In the genomic region with DNA sequence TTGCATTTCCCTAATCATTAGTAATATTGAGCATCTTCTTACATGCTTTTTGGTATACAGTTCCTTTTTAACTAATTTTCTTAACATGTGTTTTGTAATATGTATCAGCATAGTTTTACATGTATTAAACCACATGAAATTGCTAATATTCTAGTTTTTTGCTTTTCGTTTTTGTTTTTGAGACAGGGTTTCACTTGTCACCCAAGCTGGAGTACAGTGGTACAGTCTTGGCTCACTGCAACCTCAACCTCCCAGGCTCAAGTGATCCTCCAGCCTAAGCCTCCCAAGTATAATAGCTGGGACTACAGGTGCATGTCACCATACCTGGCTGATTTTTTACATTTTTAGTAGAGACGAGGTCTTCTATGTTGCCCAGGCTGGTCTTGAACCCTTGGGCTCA, we compare ENCODE assay signal across 1 cellular context.
TF ChIP-seq lines count a peak whose summit lies in the region.

No MANE protein-coding gene starts in this region.

TF ChIP-seq in GM23338, 12 proteins besides CTCF, POLR2A, EP300 and RAD21:
- TF ChIP-seq, protein P1, sequence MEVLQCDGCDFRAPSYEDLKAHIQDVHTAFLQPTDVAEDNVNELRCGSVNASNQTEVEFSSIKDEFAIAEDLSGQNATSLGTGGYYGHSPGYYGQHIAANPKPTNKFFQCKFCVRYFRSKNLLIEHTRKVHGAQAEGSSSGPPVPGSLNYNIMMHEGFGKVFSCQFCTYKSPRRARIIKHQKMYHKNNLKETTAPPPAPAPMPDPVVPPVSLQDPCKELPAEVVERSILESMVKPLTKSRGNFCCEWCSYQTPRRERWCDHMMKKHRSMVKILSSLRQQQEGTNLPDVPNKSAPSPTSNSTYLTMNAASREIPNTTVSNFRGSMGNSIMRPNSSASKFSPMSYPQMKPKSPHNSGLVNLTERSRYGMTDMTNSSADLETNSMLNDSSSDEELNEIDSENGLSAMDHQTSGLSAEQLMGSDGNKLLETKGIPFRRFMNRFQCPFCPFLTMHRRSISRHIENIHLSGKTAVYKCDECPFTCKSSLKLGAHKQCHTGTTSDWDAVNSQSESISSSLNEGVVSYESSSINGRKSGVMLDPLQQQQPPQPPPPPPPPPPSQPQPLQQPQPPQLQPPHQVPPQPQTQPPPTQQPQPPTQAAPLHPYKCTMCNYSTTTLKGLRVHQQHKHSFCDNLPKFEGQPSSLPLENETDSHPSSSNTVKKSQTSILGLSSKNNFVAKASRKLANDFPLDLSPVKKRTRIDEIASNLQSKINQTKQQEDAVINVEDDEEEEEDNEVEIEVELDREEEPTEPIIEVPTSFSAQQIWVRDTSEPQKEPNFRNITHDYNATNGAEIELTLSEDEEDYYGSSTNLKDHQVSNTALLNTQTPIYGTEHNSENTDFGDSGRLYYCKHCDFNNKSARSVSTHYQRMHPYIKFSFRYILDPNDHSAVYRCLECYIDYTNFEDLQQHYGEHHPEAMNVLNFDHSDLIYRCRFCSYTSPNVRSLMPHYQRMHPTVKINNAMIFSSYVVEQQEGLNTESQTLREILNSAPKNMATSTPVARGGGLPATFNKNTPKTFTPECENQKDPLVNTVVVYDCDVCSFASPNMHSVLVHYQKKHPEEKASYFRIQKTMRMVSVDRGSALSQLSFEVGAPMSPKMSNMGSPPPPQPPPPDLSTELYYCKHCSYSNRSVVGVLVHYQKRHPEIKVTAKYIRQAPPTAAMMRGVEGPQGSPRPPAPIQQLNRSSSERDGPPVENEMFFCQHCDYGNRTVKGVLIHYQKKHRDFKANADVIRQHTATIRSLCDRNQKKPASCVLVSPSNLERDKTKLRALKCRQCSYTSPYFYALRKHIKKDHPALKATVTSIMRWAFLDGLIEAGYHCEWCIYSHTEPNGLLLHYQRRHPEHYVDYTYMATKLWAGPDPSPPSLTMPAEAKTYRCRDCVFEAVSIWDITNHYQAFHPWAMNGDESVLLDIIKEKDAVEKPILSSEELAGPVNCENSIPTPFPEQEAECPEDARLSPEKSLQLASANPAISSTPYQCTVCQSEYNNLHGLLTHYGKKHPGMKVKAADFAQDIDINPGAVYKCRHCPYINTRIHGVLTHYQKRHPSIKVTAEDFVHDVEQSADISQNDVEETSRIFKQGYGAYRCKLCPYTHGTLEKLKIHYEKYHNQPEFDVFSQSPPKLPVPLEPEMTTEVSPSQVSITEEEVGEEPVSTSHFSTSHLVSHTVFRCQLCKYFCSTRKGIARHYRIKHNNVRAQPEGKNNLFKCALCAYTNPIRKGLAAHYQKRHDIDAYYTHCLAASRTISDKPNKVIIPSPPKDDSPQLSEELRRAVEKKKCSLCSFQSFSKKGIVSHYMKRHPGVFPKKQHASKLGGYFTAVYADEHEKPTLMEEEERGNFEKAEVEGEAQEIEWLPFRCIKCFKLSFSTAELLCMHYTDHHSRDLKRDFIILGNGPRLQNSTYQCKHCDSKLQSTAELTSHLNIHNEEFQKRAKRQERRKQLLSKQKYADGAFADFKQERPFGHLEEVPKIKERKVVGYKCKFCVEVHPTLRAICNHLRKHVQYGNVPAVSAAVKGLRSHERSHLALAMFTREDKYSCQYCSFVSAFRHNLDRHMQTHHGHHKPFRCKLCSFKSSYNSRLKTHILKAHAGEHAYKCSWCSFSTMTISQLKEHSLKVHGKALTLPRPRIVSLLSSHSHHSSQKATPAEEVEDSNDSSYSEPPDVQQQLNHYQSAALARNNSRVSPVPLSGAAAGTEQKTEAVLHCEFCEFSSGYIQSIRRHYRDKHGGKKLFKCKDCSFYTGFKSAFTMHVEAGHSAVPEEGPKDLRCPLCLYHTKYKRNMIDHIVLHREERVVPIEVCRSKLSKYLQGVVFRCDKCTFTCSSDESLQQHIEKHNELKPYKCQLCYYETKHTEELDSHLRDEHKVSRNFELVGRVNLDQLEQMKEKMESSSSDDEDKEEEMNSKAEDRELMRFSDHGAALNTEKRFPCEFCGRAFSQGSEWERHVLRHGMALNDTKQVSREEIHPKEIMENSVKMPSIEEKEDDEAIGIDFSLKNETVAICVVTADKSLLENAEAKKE (CRISPR knock-in tag; IDR thresholded peaks at IDR 0.05), result no peak
- TF ChIP-seq, protein P2, sequence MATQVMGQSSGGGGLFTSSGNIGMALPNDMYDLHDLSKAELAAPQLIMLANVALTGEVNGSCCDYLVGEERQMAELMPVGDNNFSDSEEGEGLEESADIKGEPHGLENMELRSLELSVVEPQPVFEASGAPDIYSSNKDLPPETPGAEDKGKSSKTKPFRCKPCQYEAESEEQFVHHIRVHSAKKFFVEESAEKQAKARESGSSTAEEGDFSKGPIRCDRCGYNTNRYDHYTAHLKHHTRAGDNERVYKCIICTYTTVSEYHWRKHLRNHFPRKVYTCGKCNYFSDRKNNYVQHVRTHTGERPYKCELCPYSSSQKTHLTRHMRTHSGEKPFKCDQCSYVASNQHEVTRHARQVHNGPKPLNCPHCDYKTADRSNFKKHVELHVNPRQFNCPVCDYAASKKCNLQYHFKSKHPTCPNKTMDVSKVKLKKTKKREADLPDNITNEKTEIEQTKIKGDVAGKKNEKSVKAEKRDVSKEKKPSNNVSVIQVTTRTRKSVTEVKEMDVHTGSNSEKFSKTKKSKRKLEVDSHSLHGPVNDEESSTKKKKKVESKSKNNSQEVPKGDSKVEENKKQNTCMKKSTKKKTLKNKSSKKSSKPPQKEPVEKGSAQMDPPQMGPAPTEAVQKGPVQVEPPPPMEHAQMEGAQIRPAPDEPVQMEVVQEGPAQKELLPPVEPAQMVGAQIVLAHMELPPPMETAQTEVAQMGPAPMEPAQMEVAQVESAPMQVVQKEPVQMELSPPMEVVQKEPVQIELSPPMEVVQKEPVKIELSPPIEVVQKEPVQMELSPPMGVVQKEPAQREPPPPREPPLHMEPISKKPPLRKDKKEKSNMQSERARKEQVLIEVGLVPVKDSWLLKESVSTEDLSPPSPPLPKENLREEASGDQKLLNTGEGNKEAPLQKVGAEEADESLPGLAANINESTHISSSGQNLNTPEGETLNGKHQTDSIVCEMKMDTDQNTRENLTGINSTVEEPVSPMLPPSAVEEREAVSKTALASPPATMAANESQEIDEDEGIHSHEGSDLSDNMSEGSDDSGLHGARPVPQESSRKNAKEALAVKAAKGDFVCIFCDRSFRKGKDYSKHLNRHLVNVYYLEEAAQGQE (IDR thresholded peaks at IDR 0.05; ENCODE audit: unreplicated experiment), result no peak
- no peak for TF ChIP-seq EZH2phosphoT487 (IDR thresholded peaks at IDR 0.05; ENCODE audit: unreplicated experiment)
- no peak for TF ChIP-seq STAT1 (IDR thresholded peaks at IDR 0.05; ENCODE audit: unreplicated experiment)
- no peak for TF ChIP-seq ZNF114 (CRISPR knock-in tag; IDR thresholded peaks at IDR 0.05)
- TF ChIP-seq JUNB (IDR thresholded peaks at IDR 0.05; ENCODE audit: unreplicated experiment), result no peak
- TF ChIP-seq CREB1 (CRISPR knock-in tag; IDR thresholded peaks at IDR 0.05; ENCODE audit: low read depth), result no peak
- TF ChIP-seq, protein P3, sequence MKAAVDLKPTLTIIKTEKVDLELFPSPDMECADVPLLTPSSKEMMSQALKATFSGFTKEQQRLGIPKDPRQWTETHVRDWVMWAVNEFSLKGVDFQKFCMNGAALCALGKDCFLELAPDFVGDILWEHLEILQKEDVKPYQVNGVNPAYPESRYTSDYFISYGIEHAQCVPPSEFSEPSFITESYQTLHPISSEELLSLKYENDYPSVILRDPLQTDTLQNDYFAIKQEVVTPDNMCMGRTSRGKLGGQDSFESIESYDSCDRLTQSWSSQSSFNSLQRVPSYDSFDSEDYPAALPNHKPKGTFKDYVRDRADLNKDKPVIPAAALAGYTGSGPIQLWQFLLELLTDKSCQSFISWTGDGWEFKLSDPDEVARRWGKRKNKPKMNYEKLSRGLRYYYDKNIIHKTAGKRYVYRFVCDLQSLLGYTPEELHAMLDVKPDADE (IDR thresholded peaks at IDR 0.05), result no peak
- no peak for TF ChIP-seq POLR2AphosphoS5 (IDR thresholded peaks at IDR 0.05; ENCODE audit: low read depth)
- no peak for TF ChIP-seq ZNF331 (CRISPR knock-in tag; IDR thresholded peaks at IDR 0.05; ENCODE audit: low read depth)
- TF ChIP-seq EZH2 (IDR thresholded peaks at IDR 0.05; ENCODE audit: low read depth, unreplicated experiment), result no peak
- no peak for TF ChIP-seq NANOG (IDR thresholded peaks at IDR 0.05; ENCODE audit: borderline replicate concordance)
